8 cellular contexts compared by ENCODE assay signal in genomic region chr2:70887550-70888229, GRCh38. TPM values are rescaled to one million over a fixed set of nuclear protein-coding genes. Genes with fewer than 3 reads are reported as not detected.
A peak's percentile ranks its signal among the peaks of the same experiment; 100 is the strongest.
DNase-seq lines count a peak whose midpoint lies in the region; ATAC-seq, FAIRE-seq and TF ChIP-seq lines count a peak whose summit lies in the region.

No MANE protein-coding gene starts in this region.

- H4K20me1 ChIP-seq in GM23248 (ENCODE audit: insufficient read depth), result no peaks in the 10 kb centered on the region
- H4K20me1 ChIP-seq in hepatocyte (ENCODE audit: insufficient read depth, poor library complexity, severe bottlenecking), result no peaks in the 10 kb centered on the region

- in situ Hi-C loops in GM23248 (cut with MboI), result no loop called here

- no peak for TF ChIP-seq RAD21 in A549 (conservative IDR thresholded peaks at IDR 0.05 in 1 of 2, IDR thresholded peaks at IDR 0.05 in 1 of 2)

- peaks cover 11% of the 10 kb centered on the region; the same call in 2 of the 3 replicates for H3K4me1 ChIP-seq in A549
- no peaks in the 10 kb centered on the region for H3K4me1 ChIP-seq in GM23248 (ENCODE audit: insufficient read depth)
- peaks cover 15% of the 10 kb centered on the region for H3K4me1 ChIP-seq in hepatocyte (ENCODE audit: insufficient read depth)
- H3K4me1 ChIP-seq in skeletal muscle satellite cell (ENCODE audit: control insufficient read depth, insufficient read depth, low read length), result peaks cover 14% of the 10 kb centered on the region

- H3K4me3 ChIP-seq in A549 (peak overlapping the region; percentile 61), GM23248 (0 out of 2 replicates have a peak overlapping the region, but pooled peaks have one; percentile 32), hepatocyte (peak overlapping the region; percentile 29), skeletal muscle satellite cell (ENCODE audit: low read length) (peak overlapping the region; percentile 76)

- peak; percentile 75 to 85 for ATAC-seq in A549
- no peak for ATAC-seq in HG02798 (IDR thresholded peaks at IDR 0.05; ENCODE audit: poor library complexity, unreplicated experiment)

- POLR2A ChIA-PET in A549 (lab: Yijun Ruan, JAX), result interaction anchor here (0.6 kb wide), 1 partner anchor 46 kb away, joined by 5 read pairs; no protein-coding TSS in a partner anchor

- TF ChIP-seq CTCF in A549 (IDR thresholded peaks at IDR 0.05), result no peak
- no peak for TF ChIP-seq CTCF in hepatocyte (IDR thresholded peaks at IDR 0.05; ENCODE audit: poor library complexity)

- H3K9me3 ChIP-seq in A549 (peaks cover 7% of the 10 kb centered on the region; the same call in 1 of the 3 replicates), GM23248 (ENCODE audit: low read depth) (no peaks in the 10 kb centered on the region), hepatocyte (ENCODE audit: low read depth) (peaks cover 3% of the 10 kb centered on the region), skeletal muscle satellite cell (replicated peaks; ENCODE audit: low read length) (no peaks in the 10 kb centered on the region)

- peak; percentile 78 for TF ChIP-seq POLR2A in A549 (IDR thresholded peaks at IDR 0.05; ENCODE audit: low read length)

- peak overlapping the region; percentile 78 to 92 for H3K27ac ChIP-seq in A549
- H3K27ac ChIP-seq in GM23248, result no peak overlapping the region
- H3K27ac ChIP-seq in hepatocyte, result no peak overlapping the region

- TF ChIP-seq EP300 in A549 (IDR thresholded peaks at IDR 0.05), result no peak

- DNase-seq in A549 (ENCODE audit: low read depth in 1 of 2, low spot score in 1 of 2), result peak; percentile 36 to 74
- no peak for DNase-seq in GM23248
- peak; percentile 52 to 59 for DNase-seq in activated CD4-positive, alpha-beta T cell treated with anti-CD3 and anti-CD28 coated beads, Interleukin-2, amount 50 U/mL, for 48 hours
- peak; percentile 56 for DNase-seq in hepatocyte (ENCODE audit: low spot score)
- DNase-seq in GM19238 (ENCODE audit: insufficient read length, low spot score), result no peak
- no peak for DNase-seq in NCI-H1694 (lab: John Stamatoyannopoulos, UW)

- H3K9ac ChIP-seq in GM23248, result no peak overlapping the region
- H3K9ac ChIP-seq in skeletal muscle satellite cell (ENCODE audit: low read depth, low read length), result no peak overlapping the region

- FAIRE-seq in A549 (lab: Jason Lieb, UNC), result no peak

- WGBS in A549 (ENCODE audit: missing lambda C conversion rate), result 29% methylated on average over 49 of the region's 56 CpGs
- WGBS in GM23248 (ENCODE audit: low coverage in 1 of 2, low lambda C conversion rate in 2 of 2, missing lambda C conversion rate in 2 of 2), 2 experiments, result 7% methylated on average over 31 to 49 of the region's 56 CpGs
- 3% methylated on average over 32 of the region's 56 CpGs for WGBS in hepatocyte (ENCODE audit: low lambda C conversion rate, missing lambda C conversion rate)

- H2AFZ ChIP-seq in GM23248, result no peak overlapping the region; the same call in 1 of the 2 replicates
- H2AFZ ChIP-seq in hepatocyte, result peak overlapping the region; percentile 90

- H3K36me3 ChIP-seq in GM23248 (ENCODE audit: low read depth) (no peaks in the 10 kb centered on the region), hepatocyte (replicated peaks; ENCODE audit: insufficient read depth, low read depth) (no peaks in the 10 kb centered on the region), skeletal muscle satellite cell (ENCODE audit: insufficient read depth, low read length) (no peaks in the 10 kb centered on the region)

- H3K9me2 ChIP-seq in GM23248 (ENCODE audit: insufficient read depth), result no peaks in the 10 kb centered on the region
- H3K9me2 ChIP-seq in hepatocyte (replicated peaks; ENCODE audit: insufficient read depth), result no peaks in the 10 kb centered on the region

- H3K27me3 ChIP-seq in GM23248 (replicated peaks; ENCODE audit: insufficient read depth) (peaks cover 98% of the 10 kb centered on the region), hepatocyte (peaks cover 100% of the 10 kb centered on the region), skeletal muscle satellite cell (ENCODE audit: control insufficient read depth, insufficient read depth, low read length) (peaks cover 89% of the 10 kb centered on the region)

- no peaks in the 10 kb centered on the region for H3F3A ChIP-seq in GM23248 (ENCODE audit: insufficient read depth)

- peak overlapping the region; percentile 83 for H3K4me2 ChIP-seq in A549
- H3K4me2 ChIP-seq in GM23248 (ENCODE audit: unreplicated experiment), result peak overlapping the region; percentile 14
- peak overlapping the region; percentile 93 for H3K4me2 ChIP-seq in hepatocyte
- H3K4me2 ChIP-seq in skeletal muscle satellite cell (ENCODE audit: low read length), result peak overlapping the region; percentile 92

- CTCF ChIA-PET in A549 (lab: Yijun Ruan, JAX), result no interaction called here

- H3K79me2 ChIP-seq in GM23248 (ENCODE audit: insufficient read depth), result no peaks in the 10 kb centered on the region
- H3K79me2 ChIP-seq in hepatocyte, result no peaks in the 10 kb centered on the region

TF ChIP-seq in A549, 52 proteins besides CTCF, POLR2A, EP300 and RAD21 (continues in another document):
- TF ChIP-seq, protein P1, sequence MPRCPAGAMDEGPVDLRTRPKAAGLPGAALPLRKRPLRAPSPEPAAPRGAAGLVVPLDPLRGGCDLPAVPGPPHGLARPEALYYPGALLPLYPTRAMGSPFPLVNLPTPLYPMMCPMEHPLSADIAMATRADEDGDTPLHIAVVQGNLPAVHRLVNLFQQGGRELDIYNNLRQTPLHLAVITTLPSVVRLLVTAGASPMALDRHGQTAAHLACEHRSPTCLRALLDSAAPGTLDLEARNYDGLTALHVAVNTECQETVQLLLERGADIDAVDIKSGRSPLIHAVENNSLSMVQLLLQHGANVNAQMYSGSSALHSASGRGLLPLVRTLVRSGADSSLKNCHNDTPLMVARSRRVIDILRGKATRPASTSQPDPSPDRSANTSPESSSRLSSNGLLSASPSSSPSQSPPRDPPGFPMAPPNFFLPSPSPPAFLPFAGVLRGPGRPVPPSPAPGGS (IDR thresholded peaks at IDR 0.05), result peak; percentile 66; the same call in 1 of the 3 replicates
- TF ChIP-seq HOXB13 (CRISPR knock-in tag; IDR thresholded peaks at IDR 0.05; ENCODE audit: low read depth) (no peak; the same call in 1 of the 2 replicates), CHD2 (IDR thresholded peaks at IDR 0.05; ENCODE audit: low read length, partially characterized antibody) (no peak), BHLHE40 (IDR thresholded peaks at IDR 0.05; ENCODE audit: low read depth, low read length) (no peak), FOXS1 (CRISPR knock-in tag; IDR thresholded peaks at IDR 0.05) (no peak), JUN (IDR thresholded peaks at IDR 0.05) (peak in 1 of 2 experiments; percentile 52; a peak in 1 of 5 replicates), ESRRA (IDR thresholded peaks at IDR 0.05; ENCODE audit: borderline replicate concordance, low read length) (no peak)
- TF ChIP-seq, protein P2, sequence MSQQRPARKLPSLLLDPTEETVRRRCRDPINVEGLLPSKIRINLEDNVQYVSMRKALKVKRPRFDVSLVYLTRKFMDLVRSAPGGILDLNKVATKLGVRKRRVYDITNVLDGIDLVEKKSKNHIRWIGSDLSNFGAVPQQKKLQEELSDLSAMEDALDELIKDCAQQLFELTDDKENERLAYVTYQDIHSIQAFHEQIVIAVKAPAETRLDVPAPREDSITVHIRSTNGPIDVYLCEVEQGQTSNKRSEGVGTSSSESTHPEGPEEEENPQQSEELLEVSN (IDR thresholded peaks at IDR 0.05; ENCODE audit: borderline replicate concordance, low read depth), result peak; percentile 85

RNA-seq across cellular contexts. Expression of gene VAX2, which starts 12.7 kb away (rescaled TPM):
- 1.6 and 1.8 TPM in 2 replicates for polyA plus RNA-seq in A549 (2011; rRNA removed)
- 2.8 and 4.6 TPM in 2 replicates for polyA plus RNA-seq in A549 (2012; cell fraction: cytosol; rRNA removed)
- polyA plus RNA-seq in A549 (2012; cell fraction: nucleus; rRNA removed), result 11.1 and 11.3 TPM in 2 replicates
- polyA plus RNA-seq in A549 (2017; fragmentation: RNase III; extraction: RNeasy Plus Mini Kit Qiagen cat#74134 plus additional on column Dnase treatment), result 2.1 to 3.6 TPM (median 3.3 TPM) in 3 replicates
- polyA minus RNA-seq in A549 (2011; rRNA and poly(A)+ RNA removed), result 0.78 and 0.87 TPM in 2 replicates
- 1.1 and 2.0 TPM in 2 replicates for total RNA-seq in GM23248 (2014; rRNA removed; shearing (Covaris generic))
- 0.85 and 1.5 TPM in 2 replicates for polyA plus RNA-seq in GM23248 (2016; fragmentation: Nextera tagmentation; extraction: Ambion mirVana)
- 0.20 and 0.52 TPM in 2 replicates for total RNA-seq in hepatocyte
- 0.23 and 1.2 TPM in 2 replicates for polyA plus RNA-seq in hepatocyte
- 4.2 and 4.8 TPM in 2 replicates for total RNA-seq in skeletal muscle satellite cell (2012; rRNA removed)

RNA-seq across cellular contexts. Expression of gene ATP6V1B1, which starts 48.0 kb away (rescaled TPM):
- polyA plus RNA-seq in A549 (2011; rRNA removed), result 1.9 and 3.2 TPM in 2 replicates
- 2.1 and 2.2 TPM in 2 replicates for polyA plus RNA-seq in A549 (2012; cell fraction: cytosol; rRNA removed)
- 25.8 and 27.3 TPM in 2 replicates for polyA plus RNA-seq in A549 (2012; cell fraction: nucleus; rRNA removed)
- polyA plus RNA-seq in A549 (2017; fragmentation: RNase III; extraction: RNeasy Plus Mini Kit Qiagen cat#74134 plus additional on column Dnase treatment), result 2.5 to 2.8 TPM (median 2.7 TPM) in 3 replicates
- polyA minus RNA-seq in A549 (2011; rRNA and poly(A)+ RNA removed), result 0.58 and 3.0 TPM in 2 replicates
- not detected in 2 replicates for total RNA-seq in GM23248 (2014; rRNA removed; shearing (Covaris generic))
- 0.60 TPM in 1 of 2 replicates, not detected in the other for polyA plus RNA-seq in GM23248 (2016; fragmentation: Nextera tagmentation; extraction: Ambion mirVana)
- total RNA-seq in hepatocyte, result 0.84 and 1.7 TPM in 2 replicates
- 2.9 and 4.0 TPM in 2 replicates for polyA plus RNA-seq in hepatocyte
- total RNA-seq in skeletal muscle satellite cell (2012; rRNA removed), result 1.3 TPM in 1 of 2 replicates, not detected in the other

RNA-seq across cellular contexts. Expression of gene CD207, which starts 52.1 kb away (rescaled TPM):
- 0.05 TPM in 1 of 2 replicates, not detected in the other for polyA plus RNA-seq in A549 (2011; rRNA removed)
- 0.03 TPM in 1 of 2 replicates, not detected in the other for polyA plus RNA-seq in A549 (2012; cell fraction: cytosol; rRNA removed)
- polyA plus RNA-seq in A549 (2012; cell fraction: nucleus; rRNA removed), result not detected in 2 replicates
- polyA plus RNA-seq in A549 (2017; fragmentation: RNase III; extraction: RNeasy Plus Mini Kit Qiagen cat#74134 plus additional on column Dnase treatment), result 0.04 TPM in 1 of 3 replicates, not detected in the others
- polyA minus RNA-seq in A549 (2011; rRNA and poly(A)+ RNA removed), result not detected in 2 replicates
- total RNA-seq in GM23248 (2014; rRNA removed; shearing (Covaris generic)), result not detected in 2 replicates
- not detected in 2 replicates for polyA plus RNA-seq in GM23248 (2016; fragmentation: Nextera tagmentation; extraction: Ambion mirVana)
- not detected in 2 replicates for total RNA-seq in hepatocyte
- polyA plus RNA-seq in hepatocyte, result 0.29 TPM in 1 of 2 replicates, not detected in the other
- 0.22 TPM in 1 of 2 replicates, not detected in the other for total RNA-seq in skeletal muscle satellite cell (2012; rRNA removed)

Comparison
In these comparisons a context has a peak if more than half of its experiments do, and no peak if none do; other contexts are left out.
1. DNase-seq: peak in A549 (2 of 2), activated CD4-positive, alpha-beta T cell treated with anti-CD3 and anti-CD28 coated beads, Interleukin-2, amount 50 U/mL, for 48 hours (2 of 2) and hepatocyte (single experiment); none in GM23248 (single experiment), GM19238 (single experiment) and NCI-H1694 (single experiment).
2. H3K27ac ChIP-seq: peak in A549 (2 of 2); none in GM23248 (single experiment) and hepatocyte (single experiment).
3. H3K4me2 ChIP-seq: peak in every context shown above with its lines; median percentile 93 in hepatocyte; 92 in skeletal muscle satellite cell; 83 in A549; 14 in GM23248.
4. Peak in every context shown above with its lines, with median percentiles within 50 percentile points of each other: H3K4me3 ChIP-seq.